8 cellular contexts compared by ENCODE assay signal in genomic region chr6:39934060-39934757, GRCh38. TPM values are rescaled to one million over a fixed set of nuclear protein-coding genes. Genes with fewer than 3 reads are reported as not detected.
DNase-seq lines count a peak whose midpoint lies in the region; ATAC-seq and TF ChIP-seq lines count a peak whose summit lies in the region.

TSS of gene MOCS1 (minus strand) at chr6:39934462. CDS start at chr6:39934417, 45 bp downstream.

- H2AK5ac ChIP-seq in trophoblast cell (ENCODE audit: low read length): no peak within 1 kb of the TSS

- no peak within 1 kb of the TSS for H4K91ac ChIP-seq in trophoblast cell (ENCODE audit: low read depth, low read length)

- intact Hi-C loops in right cardiac atrium (cut with DNase I): no loop called here
- intact Hi-C loops in upper lobe of right lung (cut with DNase I): no loop called here

- no peaks in the 10 kb centered on the region for H3K79me1 ChIP-seq in trophoblast cell (ENCODE audit: low read length)

- H3K27ac ChIP-seq in RWPE2 (ENCODE audit: poor library complexity, severe bottlenecking) (no peak within 1 kb of the TSS), right cardiac atrium (ENCODE audit: low read length) (peak within 1 kb of the TSS; percentile 57), trophoblast cell (ENCODE audit: low read depth, low read length) (no peak within 1 kb of the TSS), upper lobe of right lung (peak within 1 kb of the TSS; percentile 89)

- H2AFZ ChIP-seq in trophoblast cell (ENCODE audit: insufficient read depth, low read length, poor library complexity): peak within 1 kb of the TSS; percentile 96

- H3K4me3 ChIP-seq in RWPE2 (ENCODE audit: severe bottlenecking): peak within 1 kb of the TSS; percentile 78
- H3K4me3 ChIP-seq in right cardiac atrium (ENCODE audit: low read length): peak within 1 kb of the TSS; percentile 71
- H3K4me3 ChIP-seq in trophoblast cell (ENCODE audit: low read depth, low read length): peak within 1 kb of the TSS; percentile 79
- H3K4me3 ChIP-seq in upper lobe of right lung: peak within 1 kb of the TSS; percentile 79

- peak within 1 kb of the TSS; percentile 95 for H4K8ac ChIP-seq in trophoblast cell (ENCODE audit: low read depth, low read length)

- WGBS in right cardiac atrium: 2% methylated on average over 50 of the region's 50 CpGs
- WGBS in trophoblast cell (ENCODE audit: extremely low coverage, insufficient coverage, insufficient read length): no CpG with 5 or more reads among the region's 50 CpGs

- peak within 1 kb of the TSS; percentile 21 for H3K9ac ChIP-seq in trophoblast cell (ENCODE audit: low read length)

- H3K14ac ChIP-seq in trophoblast cell (ENCODE audit: low read length): peak within 1 kb of the TSS; percentile 71

- peak within 1 kb of the TSS; percentile 49 for H3K4ac ChIP-seq in trophoblast cell (ENCODE audit: low read depth, low read length)

- H3K4me1 ChIP-seq in RWPE2 (ENCODE audit: insufficient read depth, poor library complexity, severe bottlenecking): peaks cover 11% of the 10 kb centered on the region
- H3K4me1 ChIP-seq in right cardiac atrium (ENCODE audit: control insufficient read depth, insufficient read depth, low read length): peaks cover 8% of the 10 kb centered on the region
- H3K4me1 ChIP-seq in trophoblast cell (ENCODE audit: control insufficient read depth in 1 of 2, insufficient read depth in 2 of 2, low read length in 2 of 2): peaks cover 4 to 6% of the 10 kb centered on the region in 2 experiments
- peaks cover 19% of the 10 kb centered on the region for H3K4me1 ChIP-seq in upper lobe of right lung

- TF ChIP-seq CTCF in RWPE2 (IDR thresholded peaks at IDR 0.05; ENCODE audit: poor library complexity, severe bottlenecking): no peak
- TF ChIP-seq CTCF in upper lobe of right lung (IDR thresholded peaks at IDR 0.05): no peak

- peak; percentile 95 for ATAC-seq in RWPE2 (ENCODE audit: low read depth)
- ATAC-seq in right cardiac atrium: peak; percentile 97 to 99
- ATAC-seq in upper lobe of right lung: peak; percentile 98
- ATAC-seq in GM19452 (IDR thresholded peaks at IDR 0.05; ENCODE audit: unreplicated experiment): no peak

- no peak within 1 kb of the TSS for H2BK5ac ChIP-seq in trophoblast cell (ENCODE audit: low read depth, low read length, poor library complexity)

- H3K18ac ChIP-seq in trophoblast cell (ENCODE audit: low read length): peak within 1 kb of the TSS; percentile 54

- H2BK12ac ChIP-seq in trophoblast cell (ENCODE audit: low read length): no peak within 1 kb of the TSS

- DNase-seq in SHP77 (lab: John Stamatoyannopoulos, UW): peak; percentile 48 to 72
- no peak for DNase-seq in SHP77 treated with DMSO at 0.1 percent for 48 hours (lab: John Stamatoyannopoulos, UW)
- no peak for DNase-seq in RWPE2 (ENCODE audit: low spot score)
- DNase-seq in astrocyte of the hippocampus (ENCODE audit: low read depth, low spot score): peak; percentile 83
- peak; percentile 91 to 96 (median 96) for DNase-seq in right cardiac atrium
- peak; percentile 27 to 49 for DNase-seq in trophoblast cell
- peak; percentile 91 for DNase-seq in upper lobe of right lung

- H3K9me3 ChIP-seq in RWPE2 (ENCODE audit: severe bottlenecking) (no peaks in the 10 kb centered on the region), right cardiac atrium (ENCODE audit: control insufficient read depth, low read length) (no peaks in the 10 kb centered on the region), trophoblast cell (ENCODE audit: insufficient read depth, low read depth, low read length) (no peaks in the 10 kb centered on the region), upper lobe of right lung (no peaks in the 10 kb centered on the region)

- H3K27me3 ChIP-seq in RWPE2 (ENCODE audit: insufficient read depth, poor library complexity, severe bottlenecking) (no peaks in the 10 kb centered on the region), right cardiac atrium (ENCODE audit: control insufficient read depth, insufficient read depth) (no peaks in the 10 kb centered on the region), trophoblast cell (ENCODE audit: insufficient read depth, low read length) (no peaks in the 10 kb centered on the region), upper lobe of right lung (no peaks in the 10 kb centered on the region)

- peaks cover 3% of the 10 kb centered on the region for H3K79me2 ChIP-seq in trophoblast cell (ENCODE audit: control insufficient read depth, insufficient read depth, low read length, poor library complexity)

- no peak within 1 kb of the TSS for H3K23ac ChIP-seq in trophoblast cell (ENCODE audit: low read length)

- peak within 1 kb of the TSS; percentile 85 for H4K12ac ChIP-seq in trophoblast cell (ENCODE audit: low read depth, low read length)

- H3K4me2 ChIP-seq in trophoblast cell (ENCODE audit: low read length): peak within 1 kb of the TSS; percentile 75

- H2BK120ac ChIP-seq in trophoblast cell (ENCODE audit: insufficient read depth, low read length, poor library complexity): peak within 1 kb of the TSS; percentile 64

- no peaks in the 10 kb centered on the region for H3K36me3 ChIP-seq in RWPE2 (ENCODE audit: low read depth)
- no peaks in the 10 kb centered on the region for H3K36me3 ChIP-seq in trophoblast cell (ENCODE audit: control insufficient read depth in 1 of 2, insufficient read depth in 2 of 2, low read length in 2 of 2)
- H3K36me3 ChIP-seq in upper lobe of right lung: no peaks in the 10 kb centered on the region

RNA-seq across cellular contexts. Expression of gene MOCS1, which starts in this region (rescaled TPM):
- 10 to 100 TPM; 17.2 to 24.1 (median 21.9) TPM for total RNA-seq in right cardiac atrium
- polyA plus RNA-seq in right cardiac atrium: 22.4 TPM
- 2.3 and 2.6 TPM in 2 replicates for polyA plus RNA-seq in trophoblast cell (2013)
- 29.3 TPM for total RNA-seq in upper lobe of right lung

Comparison
In these comparisons a context has a peak if more than half of its experiments do, and no peak if none do; other contexts are left out.
1. DNase-seq: peak in SHP77 (2 of 2), astrocyte of the hippocampus (single experiment), right cardiac atrium (3 of 3), trophoblast cell (2 of 2) and upper lobe of right lung (single experiment); none in SHP77 treated with DMSO at 0.1 percent for 48 hours (single experiment) and RWPE2 (single experiment).
2. H3K27ac ChIP-seq: peak in right cardiac atrium (single experiment) and upper lobe of right lung (single experiment); none in RWPE2 (single experiment) and trophoblast cell (single experiment).
3. Peak in every context shown above with its lines, with median percentiles within 50 percentile points of each other: H3K4me3 ChIP-seq.